17 cellular contexts compared by ENCODE assay signal in genomic region chr13:98530236-98530635, GRCh38. TPM values are rescaled to one million over a fixed set of nuclear protein-coding genes. Genes with fewer than 3 reads are reported as not detected.
DNase-seq lines count a peak whose midpoint lies in the region; ATAC-seq and TF ChIP-seq lines count a peak whose summit lies in the region.
"Had no signal": no experiment of that assay in that cellular context is flagged by ENCODE, and none has a peak within 500 bp of the region (broad histone marks: within the 10 kb centered on the region; RNA-seq: fewer than 3 reads in every experiment).

No MANE protein-coding gene starts in this region.

- no peaks in the 10 kb centered on the region for H3K9me2 ChIP-seq in GM23338 (ENCODE audit: insufficient read depth)

- TF ChIP-seq CTCF in GM23338 (conservative IDR thresholded peaks at IDR 0.05; ENCODE audit: low read depth in 2 of 2) (no peak), mammary epithelial cell (conservative IDR thresholded peaks at IDR 0.05 in 1 of 2, IDR thresholded peaks at IDR 0.05 in 1 of 2; ENCODE audit: extremely low read depth in 1 of 2, insufficient read depth in 1 of 2, low read depth in 1 of 2, low read length in 2 of 2) (no peak)

- H3K4me1 Mint-ChIP-seq in activated T-cell treated with anti-CD3 and anti-CD28 coated beads, Interleukin-2, amount 50 U/mL, for 72 hours (ENCODE audit: low read depth), result peaks cover 93% of the 10 kb centered on the region
- H3K4me1 Mint-ChIP-seq in GM23338 (peaks cover 66% of the 10 kb centered on the region), memory B cell (peaks cover 69% of the 10 kb centered on the region)
- H3K4me1 Mint-ChIP-seq in stimulated activated naive B cell treated with anti-CD40 and anti-IgM and Interleukin-4, amounts not matched to agents 10 μg/mL and 1 μg/mL and 100 μg/mL, for 72 hours, result peaks cover 61 to 95% of the 10 kb centered on the region in 2 donors

- H3K27me3 Mint-ChIP-seq in activated T-cell treated with anti-CD3 and anti-CD28 coated beads, Interleukin-2, amount 50 U/mL, for 72 hours (ENCODE audit: low read depth), result no peaks in the 10 kb centered on the region
- peaks cover 12% of the 10 kb centered on the region for H3K27me3 Mint-ChIP-seq in GM23338 (ENCODE audit: insufficient read depth, low read depth, poor library complexity)
- no peaks in the 10 kb centered on the region for H3K27me3 Mint-ChIP-seq in memory B cell
- H3K27me3 Mint-ChIP-seq in stimulated activated naive B cell treated with anti-CD40 and anti-IgM and Interleukin-4, amounts not matched to agents 10 μg/mL and 1 μg/mL and 100 μg/mL, for 72 hours, result no peaks in the 10 kb centered on the region

- intact Hi-C loops in mammary epithelial cell (cut with micrococcal nuclease), result no loop called here

- H3F3A ChIP-seq in GM23338 (replicated peaks; ENCODE audit: low read depth), result no peaks in the 10 kb centered on the region

- H3K4me3 ChIP-seq in GM23338, result no peak overlapping the region
- H3K4me3 ChIP-seq in mammary epithelial cell (replicated peaks in 1 of 3; ENCODE audit: insufficient read depth in 1 of 3, low read depth in 2 of 3, low read length in 3 of 3), result no peak overlapping the region

- H3K9ac ChIP-seq in mammary epithelial cell (ENCODE audit: insufficient read depth, low read length), result no peak overlapping the region

- in situ Hi-C loops in mammary epithelial cell (cut with MboI; ENCODE audit: low sequenced_read_pairs in 2 of 2), result no loop called here

- BruUV-seq in mammary epithelial cell (replicated peaks; lab: Mats Ljungman, UMichigan), result no TSS peak

- H3K36me3 ChIP-seq in GM23338 (ENCODE audit: insufficient read depth) (no peaks in the 10 kb centered on the region), mammary epithelial cell (ENCODE audit: insufficient read depth, low read length) (no peaks in the 10 kb centered on the region)

- H3K4me3 Mint-ChIP-seq in activated T-cell treated with anti-CD3 and anti-CD28 coated beads, Interleukin-2, amount 50 U/mL, for 72 hours, result peak overlapping the region in 1 of 2 donors; percentile 62
- no peak overlapping the region for H3K4me3 Mint-ChIP-seq in GM23338
- H3K4me3 Mint-ChIP-seq in memory B cell, result no peak overlapping the region
- no peak overlapping the region for H3K4me3 Mint-ChIP-seq in stimulated activated naive B cell treated with anti-CD40 and anti-IgM and Interleukin-4, amounts not matched to agents 10 μg/mL and 1 μg/mL and 100 μg/mL, for 72 hours
- H3K4me3 Mint-ChIP-seq: CD14-positive monocyte had no signal

- H3K9me3 ChIP-seq in mammary epithelial cell (replicated peaks; ENCODE audit: insufficient read depth, low read length), result no peaks in the 10 kb centered on the region

- H3K27me3 ChIP-seq in GM23338 (ENCODE audit: insufficient read depth) (no peaks in the 10 kb centered on the region), mammary epithelial cell (ENCODE audit: insufficient read depth, low read length) (no peaks in the 10 kb centered on the region)

- dilution Hi-C loops in mammary epithelial cell (cut with HindIII; ENCODE audit: low sequenced_read_pairs), result no loop called here

- peaks cover 44% of the 10 kb centered on the region for H3K4me1 ChIP-seq in GM23338 (ENCODE audit: insufficient read depth)
- H3K4me1 ChIP-seq in mammary epithelial cell (ENCODE audit: insufficient read depth, low read length), result peaks cover 7% of the 10 kb centered on the region

- CTCF ChIA-PET in mammary epithelial cell (lab: Charles Lee; ENCODE audit: low non-redundant PET), result no interaction called here

- ATAC-seq in activated T-cell treated with anti-CD3 and anti-CD28 coated beads, Interleukin-2, amount 50 U/mL, for 72 hours (replicated peaks in 1 of 2), result no peak
- ATAC-seq in GM23338, result no peak
- no peak for ATAC-seq in memory B cell (ENCODE audit: low read depth)
- no peak for ATAC-seq in stimulated activated naive B cell treated with anti-CD40 and anti-IgM and Interleukin-4, amounts not matched to agents 10 μg/mL and 1 μg/mL and 100 μg/mL, for 72 hours (replicated peaks)
- ATAC-seq: HCT116 had no signal

- H3K36me3 Mint-ChIP-seq in activated T-cell treated with anti-CD3 and anti-CD28 coated beads, Interleukin-2, amount 50 U/mL, for 72 hours (ENCODE audit: insufficient read depth in 2 of 2), result peaks cover 1 to 2% of the 10 kb centered on the region in 2 donors
- H3K36me3 Mint-ChIP-seq in GM23338 (ENCODE audit: low read depth), result no peaks in the 10 kb centered on the region
- H3K36me3 Mint-ChIP-seq in memory B cell, result peaks cover 4% of the 10 kb centered on the region
- peaks cover 27 to 37% of the 10 kb centered on the region in 2 donors for H3K36me3 Mint-ChIP-seq in stimulated activated naive B cell treated with anti-CD40 and anti-IgM and Interleukin-4, amounts not matched to agents 10 μg/mL and 1 μg/mL and 100 μg/mL, for 72 hours

- H2AFZ ChIP-seq in GM23338 (no peak overlapping the region), mammary epithelial cell (ENCODE audit: low read depth, low read length) (no peak overlapping the region)

- H3K9me3 Mint-ChIP-seq in activated T-cell treated with anti-CD3 and anti-CD28 coated beads, Interleukin-2, amount 50 U/mL, for 72 hours, result no peaks in the 10 kb centered on the region
- H3K9me3 Mint-ChIP-seq in GM23338 (no peaks in the 10 kb centered on the region), memory B cell (no peaks in the 10 kb centered on the region)
- H3K9me3 Mint-ChIP-seq in stimulated activated naive B cell treated with anti-CD40 and anti-IgM and Interleukin-4, amounts not matched to agents 10 μg/mL and 1 μg/mL and 100 μg/mL, for 72 hours, result no peaks in the 10 kb centered on the region
- H3K9me3 Mint-ChIP-seq: CD14-positive monocyte had no signal

- H3K79me2 ChIP-seq in GM23338 (replicated peaks; ENCODE audit: insufficient read depth) (peaks cover 100% of the 10 kb centered on the region), mammary epithelial cell (ENCODE audit: insufficient read depth, low read length) (peaks cover 99% of the 10 kb centered on the region)

- peaks cover 81% of the 10 kb centered on the region for H4K20me1 ChIP-seq in GM23338 (replicated peaks; ENCODE audit: insufficient read depth)
- H4K20me1 ChIP-seq in mammary epithelial cell (ENCODE audit: insufficient read depth, low read length), result peaks cover 22% of the 10 kb centered on the region

- DNase-seq in activated T-cell treated with anti-CD3 and anti-CD28 coated beads, Interleukin-2, amount 50 U/mL, for 72 hours, result no peak
- no peak for DNase-seq in activated T-cell treated with anti-CD3 and anti-CD28 coated beads for 4 hours
- DNase-seq in GM23338 (ENCODE audit: low spot score), result no peak
- no peak for DNase-seq in memory B cell (ENCODE audit: low spot score in 2 of 2)
- DNase-seq in stimulated activated naive B cell treated with anti-CD40 and anti-IgM and Interleukin-4, amounts not matched to agents 10 μg/mL and 1 μg/mL and 100 μg/mL, for 72 hours, result no peak
- DNase-seq in NCI-H510A (lab: John Stamatoyannopoulos, UW), result no peak
- DNase-seq in mammary epithelial cell, result no peak
- DNase-seq in putamen (ENCODE audit: low spot score), result no peak
- DNase-seq: DND-41; GDM1; Karpas-422; NCI-H2081; NCI-H524 treated with DMSO at 0.1 percent for 48 hours; NK-92 treated with Interleukin-12 subunit alpha and Interleukin-12 subunit beta, amount 100 ng/mL, for 24 hours had no signal

- no peak overlapping the region for H3K27ac ChIP-seq in GM23338 (ENCODE audit: low read depth)
- no peak overlapping the region for H3K27ac ChIP-seq in mammary epithelial cell (ENCODE audit: insufficient read depth, low read depth, low read length)
- H3K27ac ChIP-seq: RWPE1 had no signal

- WGBS in mammary epithelial cell (ENCODE audit: low coverage, missing lambda C conversion rate), result 87% methylated on average over 7 of the region's 7 CpGs

- H3K4me2 ChIP-seq in GM23338, result 0 out of 2 replicates have a peak overlapping the region, but pooled peaks have one; percentile 26
- H3K4me2 ChIP-seq in mammary epithelial cell (ENCODE audit: insufficient read depth, low read depth, low read length), result no peak overlapping the region

- H3K27ac Mint-ChIP-seq in activated T-cell treated with anti-CD3 and anti-CD28 coated beads, Interleukin-2, amount 50 U/mL, for 72 hours, result peak overlapping the region; percentile 74
- H3K27ac Mint-ChIP-seq in GM23338 (no peak overlapping the region), memory B cell (peak overlapping the region; percentile 68)
- peak overlapping the region; percentile 84 for H3K27ac Mint-ChIP-seq in stimulated activated naive B cell treated with anti-CD40 and anti-IgM and Interleukin-4, amounts not matched to agents 10 μg/mL and 1 μg/mL and 100 μg/mL, for 72 hours

TF ChIP-seq in GM23338, 12 proteins besides CTCF, POLR2A, EP300 and RAD21 (continues in another document):
- TF ChIP-seq ETS1 (IDR thresholded peaks at IDR 0.05) (no peak), STAT1 (IDR thresholded peaks at IDR 0.05; ENCODE audit: unreplicated experiment) (no peak)

RNA-seq across cellular contexts. Expression of gene STK24, which starts 46.7 kb away (rescaled TPM):
- total RNA-seq in activated T-cell treated with anti-CD3 and anti-CD28 coated beads, Interleukin-2, amount 50 U/mL, for 72 hours, result 100 to 1,000 TPM; 175 to 207 TPM
- 144 and 157 TPM in 2 replicates for total RNA-seq in GM23338 (2014; rRNA removed; shearing (Covaris generic))
- 56.5 and 60.3 TPM in 2 replicates for polyA plus RNA-seq in GM23338 (2016; fragmentation: Nextera tagmentation; extraction: Ambion mirVana)
- 100 to 1,000 TPM; 114 to 189 TPM for total RNA-seq in mammary epithelial cell
- 77.9 TPM for polyA plus RNA-seq in mammary epithelial cell
- 128 TPM for polyA minus RNA-seq in mammary epithelial cell
